In the genomic region with DNA sequence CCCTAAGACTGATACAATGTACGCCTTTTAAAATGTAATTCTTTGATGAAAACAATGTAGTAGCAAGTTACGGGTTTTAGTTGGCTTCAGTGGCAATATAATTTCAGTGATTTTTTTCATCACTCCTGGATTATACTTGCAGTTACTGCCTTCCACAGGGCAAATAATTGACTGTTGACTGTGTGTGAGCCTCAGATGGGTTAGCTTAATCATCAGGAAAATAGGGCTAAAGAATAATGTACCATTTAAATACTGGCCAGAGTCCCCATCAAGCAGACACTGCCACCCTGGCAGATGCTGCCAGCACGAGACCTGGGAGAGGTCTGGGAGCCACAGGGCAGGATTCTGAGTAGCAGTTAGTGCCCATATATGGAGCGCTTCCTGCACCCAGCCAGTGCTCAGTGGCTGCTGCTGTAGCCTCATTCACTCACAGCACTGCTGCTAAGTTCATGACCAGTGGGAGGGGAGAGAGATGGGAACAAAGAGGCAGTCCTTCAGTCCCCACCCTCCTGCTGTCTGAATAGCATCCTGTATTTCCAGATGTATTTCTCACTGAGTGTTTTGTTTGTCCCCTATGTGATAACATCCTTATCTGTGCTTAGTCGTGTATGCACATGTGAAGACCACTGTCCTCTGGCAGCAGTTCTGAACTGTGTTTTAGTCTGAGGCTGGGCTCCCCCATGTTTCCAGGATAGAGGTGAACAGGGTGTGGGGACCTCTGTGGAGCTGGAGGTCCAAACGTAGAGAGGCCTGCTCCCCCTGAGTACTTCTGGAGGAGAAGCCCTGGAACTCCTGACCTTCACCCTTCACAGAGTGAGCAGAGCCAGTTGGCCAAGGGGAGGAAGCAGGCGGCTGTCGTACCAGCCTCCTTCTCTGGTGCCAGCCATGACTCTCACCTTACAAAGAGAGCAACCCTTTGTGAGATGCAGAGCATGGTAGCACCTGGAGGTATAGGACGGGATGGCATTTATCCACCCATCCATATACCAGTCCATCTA, we compare ENCODE assay signal across 8 cellular contexts.
DNase-seq lines count a peak whose midpoint lies in the region; ATAC-seq and TF ChIP-seq lines count a peak whose summit lies in the region.

No MANE protein-coding gene starts in this region.

- H3K27me3 Mint-ChIP-seq in activated T-helper 1 cell treated with anti-CD3 and anti-CD28 coated beads, Interleukin-12 subunit alpha, Interleukin-12 subunit beta, Interleukin-2, Interleukin-4 antibody, amounts not matched to agents 30 ng/mL and 10 ng/mL and 1 ng/mL, durations not matched to agents 14 hours and 24 hours and 36 hours (ENCODE audit: insufficient read depth), result no peaks in the 10 kb centered on the region
- H3K27me3 Mint-ChIP-seq in nephron progenitor cell (ENCODE audit: low read depth, poor library complexity), result peaks cover 2% of the 10 kb centered on the region

- intact Hi-C loops in activated T-helper 1 cell treated with anti-CD3 and anti-CD28 coated beads, Interleukin-12 subunit alpha, Interleukin-12 subunit beta, Interleukin-2, Interleukin-4 antibody, amounts not matched to agents 30 ng/mL and 10 ng/mL and 1 ng/mL, durations not matched to agents 14 hours and 24 hours and 36 hours (cut with micrococcal nuclease), result no loop called here

- ATAC-seq in GM21367 (IDR thresholded peaks at IDR 0.05; ENCODE audit: unreplicated experiment) (no peak), GM18498 (IDR thresholded peaks at IDR 0.05; ENCODE audit: unreplicated experiment) (no peak), HG02759 (IDR thresholded peaks at IDR 0.05; ENCODE audit: unreplicated experiment) (no peak)

- H3K4me1 ChIP-seq in BE2C, result peaks cover 28% of the 10 kb centered on the region

- TF ChIP-seq CTCF in BE2C (IDR thresholded peaks at IDR 0.05; ENCODE audit: low read depth, low read length) (no peak), nephron progenitor cell (IDR thresholded peaks at IDR 0.05) (no peak)

- H3K27me3 ChIP-seq in BE2C, result no peaks in the 10 kb centered on the region

- no peaks in the 10 kb centered on the region for H3K36me3 ChIP-seq in BE2C

- H3K9me3 Mint-ChIP-seq in activated T-helper 1 cell treated with anti-CD3 and anti-CD28 coated beads, Interleukin-12 subunit alpha, Interleukin-12 subunit beta, Interleukin-2, Interleukin-4 antibody, amounts not matched to agents 30 ng/mL and 10 ng/mL and 1 ng/mL, durations not matched to agents 14 hours and 24 hours and 36 hours, result no peaks in the 10 kb centered on the region
- H3K9me3 Mint-ChIP-seq in nephron progenitor cell, result no peaks in the 10 kb centered on the region

- H3K4me3 Mint-ChIP-seq in activated T-helper 1 cell treated with anti-CD3 and anti-CD28 coated beads, Interleukin-12 subunit alpha, Interleukin-12 subunit beta, Interleukin-2, Interleukin-4 antibody, amounts not matched to agents 30 ng/mL and 10 ng/mL and 1 ng/mL, durations not matched to agents 14 hours and 24 hours and 36 hours, result no peak overlapping the region
- no peak overlapping the region for H3K4me3 Mint-ChIP-seq in nephron progenitor cell

- H3K9me3 ChIP-seq in BE2C, result no peaks in the 10 kb centered on the region

- peaks cover 24% of the 10 kb centered on the region for H3K4me1 Mint-ChIP-seq in activated T-helper 1 cell treated with anti-CD3 and anti-CD28 coated beads, Interleukin-12 subunit alpha, Interleukin-12 subunit beta, Interleukin-2, Interleukin-4 antibody, amounts not matched to agents 30 ng/mL and 10 ng/mL and 1 ng/mL, durations not matched to agents 14 hours and 24 hours and 36 hours (ENCODE audit: low read depth)
- H3K4me1 Mint-ChIP-seq in nephron progenitor cell, result peaks cover 44% of the 10 kb centered on the region

- H3K27ac Mint-ChIP-seq in activated T-helper 1 cell treated with anti-CD3 and anti-CD28 coated beads, Interleukin-12 subunit alpha, Interleukin-12 subunit beta, Interleukin-2, Interleukin-4 antibody, amounts not matched to agents 30 ng/mL and 10 ng/mL and 1 ng/mL, durations not matched to agents 14 hours and 24 hours and 36 hours, result no peak overlapping the region
- H3K27ac Mint-ChIP-seq in nephron progenitor cell, result no peak overlapping the region

- no peak overlapping the region for H3K4me3 ChIP-seq in BE2C (ENCODE audit: low read depth, low read length)

- DNase-seq in BE2C (peak; percentile 91), HS-27A (ENCODE audit: low read depth) (peak; percentile 15), iPS-NIHi11 (ENCODE audit: low spot score) (peak; percentile 78), nephron progenitor cell (no peak)
- DNase-seq in activated T-helper 1 cell treated with anti-CD3 and anti-CD28 coated beads, Interleukin-12 subunit alpha, Interleukin-12 subunit beta, Interleukin-2, Interleukin-4 antibody, amounts not matched to agents 30 ng/mL and 10 ng/mL and 1 ng/mL, durations not matched to agents 14 hours and 24 hours and 36 hours (ENCODE audit: low spot score), result peak; percentile 23

- H3K36me3 Mint-ChIP-seq in activated T-helper 1 cell treated with anti-CD3 and anti-CD28 coated beads, Interleukin-12 subunit alpha, Interleukin-12 subunit beta, Interleukin-2, Interleukin-4 antibody, amounts not matched to agents 30 ng/mL and 10 ng/mL and 1 ng/mL, durations not matched to agents 14 hours and 24 hours and 36 hours (ENCODE audit: low read depth), result peaks cover 20% of the 10 kb centered on the region
- H3K36me3 Mint-ChIP-seq in nephron progenitor cell (ENCODE audit: low read depth), result no peaks in the 10 kb centered on the region
